Comparison of ENCODE assay signal across 8 cellular contexts in the genomic region with DNA sequence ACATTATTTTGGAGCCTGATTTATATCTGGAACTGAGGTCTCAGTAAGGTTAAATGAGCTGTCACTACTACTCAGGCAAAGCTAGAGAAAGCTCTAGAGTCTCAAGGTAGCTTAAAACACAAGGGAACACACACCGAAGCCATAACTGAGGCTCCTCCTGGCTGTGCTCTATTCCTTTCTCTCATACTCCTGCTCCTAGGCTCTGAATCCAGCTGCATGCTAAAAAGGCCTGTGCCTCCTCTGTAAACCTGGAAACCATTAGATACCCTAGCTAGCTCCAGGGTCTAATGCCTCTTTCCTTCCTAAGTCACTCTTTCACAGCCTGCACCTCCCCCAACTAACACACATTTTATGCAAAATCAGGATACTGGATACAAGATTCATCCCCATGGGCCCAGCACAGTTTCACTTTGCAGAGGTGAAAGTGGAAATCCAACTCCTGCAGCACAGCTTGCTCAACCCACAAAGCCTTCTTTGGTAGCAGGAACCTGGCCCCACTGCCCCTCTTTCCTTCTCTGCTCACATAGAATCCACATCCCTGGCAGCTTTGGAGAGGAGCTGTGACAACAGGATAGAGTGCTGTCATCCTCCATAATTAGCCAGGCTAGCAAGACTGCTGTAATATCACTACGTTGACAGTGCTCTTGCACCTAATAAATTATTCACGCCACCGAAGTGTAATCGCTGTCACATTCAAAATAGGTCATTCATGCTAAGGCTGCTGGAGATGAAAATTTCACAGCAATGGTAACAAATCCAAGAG. TPM values are rescaled to one million over a fixed set of nuclear protein-coding genes. Genes with fewer than 3 reads are reported as not detected.
DNase-seq lines count a peak whose midpoint lies in the region; ATAC-seq and TF ChIP-seq lines count a peak whose summit lies in the region.

No MANE protein-coding gene starts in this region.

- ATAC-seq in GM18868 (IDR thresholded peaks at IDR 0.05; ENCODE audit: unreplicated experiment), result peak; percentile 37
- peak; percentile 68 to 90 (median 86) for ATAC-seq in heart left ventricle
- no peak for ATAC-seq in HG03175 (IDR thresholded peaks at IDR 0.05; ENCODE audit: unreplicated experiment)
- no peak for ATAC-seq in PC-3

- H3F3A ChIP-seq in PC-3 (ENCODE audit: low read length, unreplicated experiment), result no peaks in the 10 kb centered on the region

- no peak overlapping the region for H3K4me2 ChIP-seq in PC-3 (ENCODE audit: low read length)

- BruUV-seq in A673 (replicated peaks; lab: Mats Ljungman, UMichigan) (no TSS peak), PC-3 (replicated peaks; lab: Mats Ljungman, UMichigan) (no TSS peak)

- intact Hi-C loops in A673 (cut with micrococcal nuclease; ENCODE audit: unreplicated experiment) (no loop called here), heart left ventricle (cut with DNase I) (no loop called here), sigmoid colon (cut with DNase I) (no loop called here), PC-3 (cut with micrococcal nuclease) (no loop called here)

- H4K20me1 ChIP-seq in PC-3 (ENCODE audit: low read length), result no peaks in the 10 kb centered on the region

- H3K27ac ChIP-seq in A673 (ENCODE audit: low read depth, low read length, poor library complexity, severe bottlenecking) (peak overlapping the region; percentile 15), heart left ventricle (peak overlapping the region in 8 of 12 donors; percentile 20 to 80 (median 52)), sigmoid colon (peak overlapping the region in 1 of 4 donors; percentile 20), PC-3 (ENCODE audit: low read length) (no peak overlapping the region)

- no peaks in the 10 kb centered on the region for H3K27me3 ChIP-seq in A673 (replicated peaks; ENCODE audit: insufficient read depth, low read depth, low read length, poor library complexity)
- H3K27me3 ChIP-seq in heart left ventricle, result no peaks in the 10 kb centered on the region
- no peaks in the 10 kb centered on the region for H3K27me3 ChIP-seq in sigmoid colon
- no peaks in the 10 kb centered on the region for H3K27me3 ChIP-seq in PC-3 (ENCODE audit: low read length)

- TF ChIP-seq POLR2A in heart left ventricle (IDR thresholded peaks at IDR 0.05), result no peak
- no peak for TF ChIP-seq POLR2A in sigmoid colon (IDR thresholded peaks at IDR 0.05)

- POLR2A ChIA-PET in A673 (lab: Charles Lee; ENCODE audit: low non-redundant PET) (no interaction called here), PC-3 (lab: Charles Lee; ENCODE audit: unreplicated experiment) (interaction anchor here (0.5 kb wide), 1 partner anchor 256 kb away, joined by 3 read pairs; no protein-coding TSS in a partner anchor)

- no peaks in the 10 kb centered on the region for H3K79me2 ChIP-seq in PC-3 (ENCODE audit: low read length)

- H3K4me3 ChIP-seq in A673 (ENCODE audit: low read depth, low read length, poor library complexity, severe bottlenecking), result no peak overlapping the region
- H3K4me3 ChIP-seq in heart left ventricle, result peak overlapping the region in 2 of 12 donors; percentile 15 to 18
- no peak overlapping the region for H3K4me3 ChIP-seq in sigmoid colon
- no peak overlapping the region for H3K4me3 ChIP-seq in PC-3 (ENCODE audit: low read length)

- H3K9ac ChIP-seq in PC-3 (ENCODE audit: low read length), result no peak overlapping the region

- DNase-seq in A673 (ENCODE audit: low spot score) (peak; percentile 17), NCI-H345 treated with DMSO at 0.1 percent for 48 hours (lab: John Stamatoyannopoulos, UW; ENCODE audit: unreplicated experiment) (peak; percentile 84), heart left ventricle (peak in 4 of 5 donors; percentile 27 to 32 (median 29)), sigmoid colon (no peak), PC-3 (no peak)
- no peak for DNase-seq in stimulated activated CD4-positive, alpha-beta T cell treated with anti-CD3 and anti-CD28 coated beads, Interleukin-1b, Interleukin-23, amount 100 ng/mL, for 48 hours

- H3K9me3 ChIP-seq in A673 (ENCODE audit: low read depth, low read length, poor library complexity, severe bottlenecking), result no peaks in the 10 kb centered on the region
- H3K9me3 ChIP-seq in heart left ventricle, result no peaks in the 10 kb centered on the region
- no peaks in the 10 kb centered on the region for H3K9me3 ChIP-seq in sigmoid colon
- no peaks in the 10 kb centered on the region for H3K9me3 ChIP-seq in PC-3 (ENCODE audit: low read length)

- no peak overlapping the region for H2AFZ ChIP-seq in PC-3 (ENCODE audit: low read length)

- no peaks in the 10 kb centered on the region for H3K36me3 ChIP-seq in A673 (ENCODE audit: insufficient read depth, low read length, poor library complexity, severe bottlenecking)
- no peaks in the 10 kb centered on the region for H3K36me3 ChIP-seq in heart left ventricle
- no peaks in the 10 kb centered on the region for H3K36me3 ChIP-seq in sigmoid colon
- H3K36me3 ChIP-seq in PC-3 (ENCODE audit: low read depth, low read length), result no peaks in the 10 kb centered on the region

- TF ChIP-seq EP300 in sigmoid colon (IDR thresholded peaks at IDR 0.05), result no peak

- no peak for TF ChIP-seq CTCF in A673 (conservative IDR thresholded peaks at IDR 0.05; ENCODE audit: low read depth, low read length)
- TF ChIP-seq CTCF in heart left ventricle (IDR thresholded peaks at IDR 0.05), result no peak
- no peak for TF ChIP-seq CTCF in sigmoid colon (IDR thresholded peaks at IDR 0.05)
- no peak for TF ChIP-seq CTCF in PC-3 (conservative IDR thresholded peaks at IDR 0.05; ENCODE audit: low read depth, low read length)

- H3K9me2 ChIP-seq in PC-3 (replicated peaks; ENCODE audit: low read length), result no peaks in the 10 kb centered on the region

- WGBS in heart left ventricle, 4 donors, result 31 to 55% (median 43%) methylated on average over 5 of the region's 5 CpGs
- 56 to 87% methylated on average over 5 of the region's 5 CpGs for WGBS in sigmoid colon, 2 donors

- H3K4me1 ChIP-seq in A673 (ENCODE audit: insufficient read depth, low read length, poor library complexity, severe bottlenecking) (peaks cover 7% of the 10 kb centered on the region), heart left ventricle (peaks cover 0 to 48% (median 17%) of the 10 kb centered on the region in 12 donors), sigmoid colon (peaks cover 0 to 20% (median 8%) of the 10 kb centered on the region in 4 donors), PC-3 (ENCODE audit: insufficient read depth, low read length) (no peaks in the 10 kb centered on the region)

- CTCF ChIA-PET in A673 (lab: Charles Lee) (interaction anchor here (1.5 kb wide), 1 partner anchor 14 kb away, joined by 3 read pairs; no protein-coding TSS in a partner anchor), PC-3 (lab: Charles Lee) (no interaction called here)

RNA-seq across cellular contexts. Expression of a gene that starts 16.9 kb away (rescaled TPM):
- total RNA-seq in A673 (2021) (0.17 and 0.37 TPM in 2 replicates), heart left ventricle (10 to 100 TPM in 1 of 9 donors, 1 to 10 TPM in 8; 2.7 to 14.2 (median 4.6) TPM), sigmoid colon (10 to 100 TPM in 1 of 4 donors, 1 to 10 TPM in 3; 6.1 to 10.9 (median 6.7) TPM), PC-3 (2014; rRNA removed) (0.44 and 0.52 TPM in 2 replicates)
- polyA plus RNA-seq in heart left ventricle (1 to 10 TPM in 1 of 2 donors, under 1 TPM in 1; 0.76 to 1.9 TPM), sigmoid colon (10 to 100 TPM in 1 of 3 donors, 1 to 10 TPM in 2; 1.6 to 29.7 (median 1.8) TPM)

Comparison
In these comparisons a context has a peak if more than half of its experiments do, and no peak if none do; other contexts are left out.
1. DNase-seq: peak in A673 (single experiment), NCI-H345 treated with DMSO at 0.1 percent for 48 hours (single experiment) and heart left ventricle (4 of 5); none in sigmoid colon (single experiment), PC-3 (single experiment) and stimulated activated CD4-positive, alpha-beta T cell treated with anti-CD3 and anti-CD28 coated beads, Interleukin-1b, Interleukin-23, amount 100 ng/mL, for 48 hours (single experiment).
2. ATAC-seq: peak in GM18868 (single experiment) and heart left ventricle (4 of 4); none in HG03175 (single experiment) and PC-3 (single experiment).